ENCODE assay signal across 15 cellular contexts in genomic region chr15:90203922-90204321, GRCh38. TPM values are rescaled to one million over a fixed set of nuclear protein-coding genes. Genes with fewer than 3 reads are reported as not detected.
A peak's percentile ranks its signal among the peaks of the same experiment; 100 is the strongest.
DNase-seq lines count a peak whose midpoint lies in the region; ATAC-seq and TF ChIP-seq lines count a peak whose summit lies in the region.
"Had no signal": no experiment of that assay in that cellular context is flagged by ENCODE, and none has a peak within 500 bp of the region (broad histone marks: within the 10 kb centered on the region; RNA-seq: fewer than 3 reads in every experiment).

No MANE protein-coding gene starts in this region.

- in situ Hi-C loops in Caki2 (cut with HindIII; ENCODE audit: low pct_unique_long_range_greater_than_20kb, low sequenced_read_pairs) = no loop called here

- no peak for TF ChIP-seq CTCF in epithelial cell of esophagus (IDR thresholded peaks at IDR 0.05; ENCODE audit: insufficient read depth, low read depth, low read length, missing control alignments)

- ATAC-seq in GM21576 (IDR thresholded peaks at IDR 0.05; ENCODE audit: unreplicated experiment) = no peak
- ATAC-seq: Right ventricle myocardium inferior had no signal

- peak overlapping the region; percentile 89 for H3K4me3 ChIP-seq in epithelial cell of esophagus (ENCODE audit: low read length)
- H3K4me3 ChIP-seq: left ventricle myocardium inferior, thoracic aorta had no signal

- DNase-seq in Caki2 (ENCODE audit: low read depth) (peak; percentile 74), NCI-H345 (lab: John Stamatoyannopoulos, UW) (peak; percentile 50), epithelial cell of esophagus (ENCODE audit: low read depth) (no peak), renal cortical epithelial cell (ENCODE audit: low read depth) (peak; percentile 47), ecto neural progenitor cell (ENCODE audit: low spot score) (no peak), NCI-H2107 (lab: John Stamatoyannopoulos, UW) (no peak)
- DNase-seq in activated CD8-positive, alpha-beta memory T cell treated with anti-CD3 and anti-CD28 coated beads for 24 hours = no peak
- DNase-seq: activated T-cell treated with anti-CD3 and anti-CD28 coated beads, Interleukin-2, amount 50 U/mL, for 24 hours; foreskin fibroblast; left ventricle myocardium inferior; NCI-H1694 treated with DMSO at 0.1 percent for 48 hours had no signal

RNA-seq across cellular contexts. Expression of gene SEMA4B, which starts 2.8 kb away (rescaled TPM):
- 37.6 and 39.9 TPM in 2 replicates for total RNA-seq in Caki2 (2014; rRNA removed; shearing (Covaris generic); ENCODE audit: low replicate concordance)
- 26.6 and 154 TPM in 2 replicates for total RNA-seq in renal cortical epithelial cell

RNA-seq across cellular contexts. Expression of gene CIB1, which starts 29.8 kb away (rescaled TPM):
- total RNA-seq in Caki2 (2014; rRNA removed; shearing (Covaris generic); ENCODE audit: low replicate concordance) = 310 and 334 TPM in 2 replicates
- total RNA-seq in renal cortical epithelial cell = 44.6 and 45.6 TPM in 2 replicates

RNA-seq across cellular contexts. Expression of gene GDPGP1, which starts 30.1 kb away (rescaled TPM):
- 3.0 and 13.2 TPM in 2 replicates for total RNA-seq in Caki2 (2014; rRNA removed; shearing (Covaris generic); ENCODE audit: low replicate concordance)
- 19.0 and 20.8 TPM in 2 replicates for total RNA-seq in renal cortical epithelial cell

RNA-seq across cellular contexts. Expression of gene TTLL13, which starts 45.4 kb away (rescaled TPM):
- total RNA-seq in Caki2 (2014; rRNA removed; shearing (Covaris generic); ENCODE audit: low replicate concordance) = 0.07 and 4.3 TPM in 2 replicates
- total RNA-seq in renal cortical epithelial cell = 0.10 TPM in 1 of 2 replicates, not detected in the other
- total RNA-seq: omental fat pad, Right ventricle myocardium inferior, thoracic aorta had no signal

Comparison
In these comparisons a context has a peak if more than half of its experiments do, and no peak if none do; other contexts are left out.
1. DNase-seq: peak in Caki2 (single experiment), NCI-H345 (single experiment) and renal cortical epithelial cell (single experiment); none in epithelial cell of esophagus (single experiment), ecto neural progenitor cell (single experiment), NCI-H2107 (single experiment) and activated CD8-positive, alpha-beta memory T cell treated with anti-CD3 and anti-CD28 coated beads for 24 hours (single experiment).